In the genomic region with DNA sequence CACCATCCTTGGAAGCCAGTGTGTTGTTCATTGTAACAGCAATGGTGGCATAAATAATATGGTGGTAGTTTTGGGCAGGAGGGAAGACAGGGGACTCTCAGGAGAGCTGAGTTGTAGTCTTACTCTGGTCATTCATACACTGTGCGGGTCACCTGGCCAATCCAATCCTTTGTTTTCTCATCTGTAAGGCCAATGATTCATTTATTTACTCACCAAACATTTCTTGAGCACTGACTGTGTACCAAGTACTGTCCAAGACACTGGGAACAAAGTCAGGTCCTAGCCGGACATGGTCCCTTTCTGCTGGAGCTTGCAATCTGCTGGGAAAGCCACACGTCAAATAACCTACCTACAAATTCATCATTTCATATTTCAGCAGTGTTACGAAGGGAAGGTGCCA, we compare ENCODE assay signal across 37 cellular contexts.
"Had no signal": no experiment of that assay in that cellular context is flagged by ENCODE, and none has a peak within 500 bp of the region (broad histone marks: within the 10 kb centered on the region; RNA-seq: fewer than 3 reads in every experiment).

No MANE protein-coding gene starts in this region.

- FAIRE-seq: endometrium, endothelial cell of umbilical vein had no signal

- H3K27me3 ChIP-seq: adrenal gland, body of pancreas, colonic mucosa had no signal

- H3K27ac Mint-ChIP-seq: activated B cell treated with CpG ODN at 0.5 μM for 24 hours; activated CD4-positive, alpha-beta memory T cell treated with anti-CD3 and anti-CD28 coated beads for 36 hours; activated CD4-positive, alpha-beta T cell treated with anti-CD3 and anti-CD28 coated beads for 36 hours; activated CD4-positive, alpha-beta T cell treated with anti-CD3 and anti-CD28 coated beads, Interleukin-2, amount 10 ng/mL, durations not matched to agents 24 days and 14 days; activated CD8-positive, alpha-beta memory T cell treated with anti-CD3 and anti-CD28 coated beads, Interleukin-2, amount 10 ng/mL, durations not matched to agents 7 days and 5 days; activated CD8-positive, alpha-beta T cell treated with anti-CD3 and anti-CD28 coated beads, Interleukin-2, amount 10 ng/mL, durations not matched to agents 7 days and 5 days; activated naive CD4-positive, alpha-beta T cell treated with anti-CD3 and anti-CD28 coated beads for 36 hours; activated naive CD4-positive, alpha-beta T cell treated with anti-CD3 and anti-CD28 coated beads, Interleukin-2, amount 50 U/mL, for 24 hours; activated naive CD8-positive, alpha-beta T cell treated with anti-CD3 and anti-CD28 coated beads for 36 hours; activated naive CD8-positive, alpha-beta T cell treated with anti-CD3 and anti-CD28 coated beads, Interleukin-2, amount 50 U/mL, for 24 hours; activated T-helper 1 cell treated with anti-CD3 and anti-CD28 coated beads, Interleukin-12 subunit alpha, Interleukin-12 subunit beta, Interleukin-2, Interleukin-4 antibody, amounts not matched to agents 30 ng/mL and 10 ng/mL and 1 ng/mL, durations not matched to agents 14 hours and 24 hours and 36 hours; activated T-helper 2 cell treated with anti-CD3 and anti-CD28 coated beads, Interferon-gamma antibody, Interleukin-2, Interleukin-4, amounts not matched to agents 10 μg/mL and 5 μg/mL and 100 μg/mL, durations not matched to agents 14 hours and 24 hours and 36 hours; T-helper 17 cell; T-helper 2 cell treated with Interferon-gamma antibody and Interleukin-4, amounts not matched to agents 5 μg/mL and 100 μg/mL, for 36 hours had no signal

- H3K27ac ChIP-seq: adrenal gland, body of pancreas, colonic mucosa, epithelial cell of prostate, esophagus squamous epithelium, heart left ventricle, WERI-Rb-1 had no signal

- H3K4me1 Mint-ChIP-seq: activated B cell treated with CpG ODN at 0.5 μM for 24 hours; activated CD4-positive, alpha-beta T cell treated with anti-CD3 and anti-CD28 coated beads for 36 hours; activated CD4-positive, alpha-beta T cell treated with anti-CD3 and anti-CD28 coated beads, Interleukin-2, amount 10 ng/mL, durations not matched to agents 24 days and 14 days; activated CD8-positive, alpha-beta memory T cell treated with anti-CD3 and anti-CD28 coated beads, Interleukin-2, amount 10 ng/mL, durations not matched to agents 7 days and 5 days; activated naive CD4-positive, alpha-beta T cell treated with anti-CD3 and anti-CD28 coated beads, Interleukin-2, amount 50 U/mL, for 24 hours; activated naive CD8-positive, alpha-beta T cell treated with anti-CD3 and anti-CD28 coated beads for 36 hours; activated naive CD8-positive, alpha-beta T cell treated with anti-CD3 and anti-CD28 coated beads, Interleukin-2, amount 50 U/mL, for 24 hours; T-helper 17 cell had no signal

- DNase-seq: activated B cell treated with CpG ODN at 0.5 μM for 24 hours; activated CD4-positive, alpha-beta memory T cell treated with anti-CD3 and anti-CD28 coated beads for 36 hours; activated CD4-positive, alpha-beta T cell treated with anti-CD3 and anti-CD28 coated beads for 36 hours; activated CD4-positive, alpha-beta T cell treated with anti-CD3 and anti-CD28 coated beads, Interleukin-2, amount 10 ng/mL, durations not matched to agents 24 days and 14 days; activated CD4-positive, CD25-positive, alpha-beta regulatory T cell treated with anti-CD3 and anti-CD28 coated beads, Interleukin-2, amount 50 U/mL, for 72 hours; activated CD8-positive, alpha-beta memory T cell treated with anti-CD3 and anti-CD28 coated beads, Interleukin-2, amount 10 ng/mL, durations not matched to agents 7 days and 5 days; activated CD8-positive, alpha-beta memory T cell treated with anti-CD3 and anti-CD28 coated beads, Interleukin-2, amount 50 U/mL, for 4 hours; activated CD8-positive, alpha-beta T cell treated with anti-CD3 and anti-CD28 coated beads, Interleukin-2, amount 10 ng/mL, durations not matched to agents 7 days and 5 days; activated effector memory CD4-positive, alpha-beta T cell treated with anti-CD3 and anti-CD28 coated beads, Interleukin-2, amount 50 U/mL, for 16 hours; activated naive CD4-positive, alpha-beta T cell treated with anti-CD3 and anti-CD28 coated beads for 36 hours; activated naive CD8-positive, alpha-beta T cell treated with anti-CD3 and anti-CD28 coated beads for 36 hours; activated naive CD8-positive, alpha-beta T cell treated with anti-CD3 and anti-CD28 coated beads, Interleukin-2, amount 50 U/mL, for 24 hours; activated T-cell treated with anti-CD3 and anti-CD28 coated beads, Interleukin-2, amount 50 U/mL, for 1 hour; activated T-cell treated with anti-CD3 and anti-CD28 coated beads, Interleukin-2, amount 50 U/mL, for 48 hours; adrenal gland; amygdala; aorta; body of pancreas; caudate nucleus; cerebellar nuclear complex; colonic mucosa; effector CD8-positive, alpha-beta T cell; esophagus squamous epithelium; foreskin melanocyte; glutamatergic neuron; heart left ventricle; T-helper 1 cell; T-helper 17 cell; T1000; WERI-Rb-1 had no signal

- H3K36me3 ChIP-seq: adrenal gland, colonic mucosa, esophagus squamous epithelium, heart left ventricle, WERI-Rb-1 had no signal

- H3K9me3 ChIP-seq: adrenal gland, body of pancreas, colonic mucosa, esophagus squamous epithelium, heart left ventricle had no signal

- ATAC-seq: activated CD4-positive, alpha-beta T cell treated with anti-CD3 and anti-CD28 coated beads for 36 hours; activated CD8-positive, alpha-beta memory T cell treated with anti-CD3 and anti-CD28 coated beads, Interleukin-2, amount 10 ng/mL, durations not matched to agents 7 days and 5 days; activated CD8-positive, alpha-beta T cell treated with anti-CD3 and anti-CD28 coated beads, Interleukin-2, amount 10 ng/mL, durations not matched to agents 7 days and 5 days; activated naive CD8-positive, alpha-beta T cell treated with anti-CD3 and anti-CD28 coated beads, Interleukin-2, amount 50 U/mL, for 24 hours; body of pancreas; heart left ventricle; T-helper 17 cell had no signal

- H3K9me3 Mint-ChIP-seq: activated B cell treated with CpG ODN at 0.5 μM for 24 hours; activated CD4-positive, alpha-beta memory T cell treated with anti-CD3 and anti-CD28 coated beads for 36 hours; activated CD4-positive, alpha-beta T cell treated with anti-CD3 and anti-CD28 coated beads, Interleukin-2, amount 10 ng/mL, durations not matched to agents 24 days and 14 days; activated naive CD4-positive, alpha-beta T cell treated with anti-CD3 and anti-CD28 coated beads for 36 hours; activated naive CD4-positive, alpha-beta T cell treated with anti-CD3 and anti-CD28 coated beads, Interleukin-2, amount 50 U/mL, for 24 hours; activated naive CD8-positive, alpha-beta T cell treated with anti-CD3 and anti-CD28 coated beads for 36 hours; activated naive CD8-positive, alpha-beta T cell treated with anti-CD3 and anti-CD28 coated beads, Interleukin-2, amount 50 U/mL, for 24 hours; activated T-helper 1 cell treated with anti-CD3 and anti-CD28 coated beads, Interleukin-12 subunit alpha, Interleukin-12 subunit beta, Interleukin-2, Interleukin-4 antibody, amounts not matched to agents 30 ng/mL and 10 ng/mL and 1 ng/mL, durations not matched to agents 14 hours and 24 hours and 36 hours; activated T-helper 2 cell treated with anti-CD3 and anti-CD28 coated beads, Interferon-gamma antibody, Interleukin-2, Interleukin-4, amounts not matched to agents 10 μg/mL and 5 μg/mL and 100 μg/mL, durations not matched to agents 14 hours and 24 hours and 36 hours; T-helper 2 cell treated with Interferon-gamma antibody and Interleukin-4, amounts not matched to agents 5 μg/mL and 100 μg/mL, for 36 hours had no signal

- H3K36me3 Mint-ChIP-seq: activated CD4-positive, alpha-beta memory T cell treated with anti-CD3 and anti-CD28 coated beads for 36 hours; activated CD8-positive, alpha-beta memory T cell treated with anti-CD3 and anti-CD28 coated beads, Interleukin-2, amount 10 ng/mL, durations not matched to agents 7 days and 5 days; activated naive CD4-positive, alpha-beta T cell treated with anti-CD3 and anti-CD28 coated beads, Interleukin-2, amount 50 U/mL, for 24 hours; activated naive CD8-positive, alpha-beta T cell treated with anti-CD3 and anti-CD28 coated beads for 36 hours had no signal

- H3K4me3 Mint-ChIP-seq: activated B cell treated with CpG ODN at 0.5 μM for 24 hours; activated CD4-positive, alpha-beta memory T cell treated with anti-CD3 and anti-CD28 coated beads for 36 hours; activated CD4-positive, alpha-beta T cell treated with anti-CD3 and anti-CD28 coated beads for 36 hours; activated CD4-positive, alpha-beta T cell treated with anti-CD3 and anti-CD28 coated beads, Interleukin-2, amount 10 ng/mL, durations not matched to agents 24 days and 14 days; activated CD8-positive, alpha-beta memory T cell treated with anti-CD3 and anti-CD28 coated beads, Interleukin-2, amount 10 ng/mL, durations not matched to agents 7 days and 5 days; activated CD8-positive, alpha-beta T cell treated with anti-CD3 and anti-CD28 coated beads, Interleukin-2, amount 10 ng/mL, durations not matched to agents 7 days and 5 days; activated naive CD4-positive, alpha-beta T cell treated with anti-CD3 and anti-CD28 coated beads for 36 hours; activated naive CD4-positive, alpha-beta T cell treated with anti-CD3 and anti-CD28 coated beads, Interleukin-2, amount 50 U/mL, for 24 hours; activated naive CD8-positive, alpha-beta T cell treated with anti-CD3 and anti-CD28 coated beads for 36 hours; activated naive CD8-positive, alpha-beta T cell treated with anti-CD3 and anti-CD28 coated beads, Interleukin-2, amount 50 U/mL, for 24 hours; activated T-helper 1 cell treated with anti-CD3 and anti-CD28 coated beads, Interleukin-12 subunit alpha, Interleukin-12 subunit beta, Interleukin-2, Interleukin-4 antibody, amounts not matched to agents 30 ng/mL and 10 ng/mL and 1 ng/mL, durations not matched to agents 14 hours and 24 hours and 36 hours; T-helper 17 cell; T-helper 2 cell treated with Interferon-gamma antibody and Interleukin-4, amounts not matched to agents 5 μg/mL and 100 μg/mL, for 36 hours had no signal

- H3K27me3 Mint-ChIP-seq: activated B cell treated with CpG ODN at 0.5 μM for 24 hours; activated CD4-positive, alpha-beta T cell treated with anti-CD3 and anti-CD28 coated beads, Interleukin-2, amount 10 ng/mL, durations not matched to agents 24 days and 14 days; activated naive CD4-positive, alpha-beta T cell treated with anti-CD3 and anti-CD28 coated beads, Interleukin-2, amount 50 U/mL, for 24 hours; activated naive CD8-positive, alpha-beta T cell treated with anti-CD3 and anti-CD28 coated beads for 36 hours had no signal

- H3K4me1 ChIP-seq: adrenal gland, body of pancreas, colonic mucosa had no signal

- H3K4me3 ChIP-seq: adrenal gland, body of pancreas, colonic mucosa, esophagus squamous epithelium, heart left ventricle had no signal
